In genomic region chr10:79209831-79210230, GRCh38 we compare ENCODE assay signal across 18 cellular contexts.
DNase-seq lines count a peak whose midpoint lies in the region; ATAC-seq and TF ChIP-seq lines count a peak whose summit lies in the region.
"Had no signal": no experiment of that assay in that cellular context is flagged by ENCODE, and none has a peak within 500 bp of the region (broad histone marks: within the 10 kb centered on the region; RNA-seq: fewer than 3 reads in every experiment).

No MANE protein-coding gene starts in this region.

- H3K4me3 ChIP-seq in IMR-90 (ENCODE audit: insufficient read depth, low read depth, low read length) (no peak overlapping the region), spleen (no peak overlapping the region)
- H3K4me3 ChIP-seq: BLaER1, GM23338, HAP-1 had no signal

- H4K5ac ChIP-seq in IMR-90 (ENCODE audit: low read depth, low read length): no peak overlapping the region

- no peak overlapping the region for H3K9ac ChIP-seq in IMR-90 (ENCODE audit: low read depth, low read length)
- H3K9ac ChIP-seq: BLaER1, KMS-11 had no signal

- TF ChIP-seq POLR2A in IMR-90 (IDR thresholded peaks at IDR 0.05; ENCODE audit: low read depth, low read length) (no peak), spleen (IDR thresholded peaks at IDR 0.05) (no peak)

- H3K14ac ChIP-seq in IMR-90 (replicated peaks; ENCODE audit: low read depth, low read length): no peak overlapping the region

- BruUV-seq in IMR-90 (replicated peaks; lab: Mats Ljungman, UMichigan): no TSS peak

- H2AFZ ChIP-seq in IMR-90 (replicated peaks; ENCODE audit: low read length, poor library complexity): peak overlapping the region; percentile 46
- H2AFZ ChIP-seq: GM23338 had no signal

- no peak overlapping the region for H3K18ac ChIP-seq in IMR-90 (ENCODE audit: low read depth, low read length)

- no peak for TF ChIP-seq RAD21 in IMR-90 (IDR thresholded peaks at IDR 0.05; ENCODE audit: low read length)

- peaks cover 87% of the 10 kb centered on the region for H3K36me3 ChIP-seq in IMR-90 (ENCODE audit: control insufficient read depth, insufficient read depth, low read length)
- H3K36me3 ChIP-seq in spleen: peaks cover 0 to 97% (median 9%) of the 10 kb centered on the region in 6 donors
- H3K36me3 ChIP-seq: HAP-1 had no signal

- H4K8ac ChIP-seq in IMR-90 (ENCODE audit: low read depth in 2 of 2, low read length in 2 of 2): no peak overlapping the region

- no peak overlapping the region for H3K4me2 ChIP-seq in IMR-90 (ENCODE audit: low read depth, low read length)
- H3K4me2 ChIP-seq: BLaER1, GM23338, KMS-11 had no signal

- H2BK120ac ChIP-seq in IMR-90 (ENCODE audit: low read depth, low read length): no peak overlapping the region

- CTCF ChIA-PET in IMR-90 (lab: Yijun Ruan, JAX): no interaction called here

- H2AK9ac ChIP-seq in IMR-90 (replicated peaks; ENCODE audit: low read depth, low read length, poor library complexity): no peak overlapping the region

- H2BK5ac ChIP-seq in IMR-90 (ENCODE audit: low read depth, low read length, poor library complexity, severe bottlenecking): no peak overlapping the region

- TF ChIP-seq CTCF in IMR-90 (conservative IDR thresholded peaks at IDR 0.05; ENCODE audit: low read depth, low read length) (no peak), spleen (IDR thresholded peaks at IDR 0.05 in 8 of 11, conservative IDR thresholded peaks at IDR 0.05 in 3 of 11) (no peak)

- peaks cover 58% of the 10 kb centered on the region for H4K20me1 ChIP-seq in IMR-90 (ENCODE audit: insufficient read depth, low read length)

- H3K79me1 ChIP-seq in IMR-90 (ENCODE audit: low read depth in 1 of 2, low read length in 2 of 2): peaks cover 28 to 83% of the 10 kb centered on the region in 2 experiments

- no peak overlapping the region for H3K23ac ChIP-seq in IMR-90 (ENCODE audit: low read depth, low read length)

- H3K4me1 ChIP-seq in IMR-90 (ENCODE audit: control insufficient read depth, insufficient read depth, low read length) (no peaks in the 10 kb centered on the region), spleen (peaks cover 0 to 44% (median 21%) of the 10 kb centered on the region in 6 donors)
- H3K4me1 ChIP-seq: HAP-1 had no signal

- H3K27ac ChIP-seq in IMR-90 (ENCODE audit: insufficient read depth, low read length): no peak overlapping the region
- peak overlapping the region in 6 of 8 donors; percentile 4 to 67 (median 58) for H3K27ac ChIP-seq in spleen
- H3K27ac ChIP-seq: KMS-11 had no signal

- no peak overlapping the region for H2BK20ac ChIP-seq in IMR-90 (ENCODE audit: low read depth, low read length)

- 80% methylated on average over 1 of the region's 5 CpGs; no CpG with 5 or more reads in 1 of the 2 experiments for WGBS in IMR-90 (ENCODE audit: extremely low coverage in 2 of 2, insufficient read length in 1 of 2), 2 experiments
- 73 to 88% (median 80%) methylated on average over 5 of the region's 5 CpGs for WGBS in spleen, 5 donors

- intact Hi-C loops in IMR-90 (cut with micrococcal nuclease): no loop called here
- intact Hi-C loops in spleen (cut with DNase I; ENCODE audit: low total_unique reads): no loop called here

- H2BK15ac ChIP-seq in IMR-90 (ENCODE audit: low read depth, low read length): no peak overlapping the region

- POLR2A ChIA-PET in IMR-90 (lab: Charles Lee; ENCODE audit: unreplicated experiment): no interaction called here

- no peak overlapping the region for H2AK5ac ChIP-seq in IMR-90 (ENCODE audit: low read depth, low read length)

- no peak for ATAC-seq in IMR-90 (ENCODE audit: low read depth)
- ATAC-seq: GM23338, Panc1 had no signal

- no peak for DNase-seq in IMR-90
- DNase-seq in NCI-H82 treated with DMSO at 0.1 percent for 48 hours (lab: John Stamatoyannopoulos, UW; ENCODE audit: unreplicated experiment): peak; percentile 22
- DNase-seq in cerebellum (ENCODE audit: low spot score): peak; percentile 53
- no peak for DNase-seq in spleen
- no peak for DNase-seq in NCI-H446 treated with DMSO at 0.1 percent for 48 hours (lab: John Stamatoyannopoulos, UW)
- DNase-seq in 8988T: no peak
- no peak for DNase-seq in cortex of kidney (lab: John Stamatoyannopoulos, UW)
- DNase-seq: ACHN; CD4-positive, alpha-beta memory T cell; DMS153; NCI-H1105; NCI-H2081; NCI-H748 treated with DMSO at 0.1 percent for 48 hours had no signal

- H3K27me3 ChIP-seq in IMR-90 (ENCODE audit: control insufficient read depth, insufficient read depth, low read length) (no peaks in the 10 kb centered on the region), spleen (replicated peaks in 1 of 7) (no peaks in the 10 kb centered on the region)
- H3K27me3 ChIP-seq: BLaER1 had no signal

- in situ Hi-C loops in IMR-90 (cut with MboI; ENCODE audit: low sequenced_read_pairs): no loop called here

- H3K4ac ChIP-seq in IMR-90 (ENCODE audit: low read depth, low read length): no peak overlapping the region

- no peaks in the 10 kb centered on the region for H3K9me1 ChIP-seq in IMR-90 (ENCODE audit: insufficient read depth, low read length)

- H4K91ac ChIP-seq in IMR-90 (ENCODE audit: insufficient read depth, low read depth, low read length): no peak overlapping the region

- H3K9me3 ChIP-seq in IMR-90 (ENCODE audit: control insufficient read depth, insufficient read depth, low read length) (no peaks in the 10 kb centered on the region), spleen (no peaks in the 10 kb centered on the region)
- H3K9me3 ChIP-seq: BLaER1, HAP-1 had no signal

- no peak overlapping the region for H3K56ac ChIP-seq in IMR-90 (ENCODE audit: extremely low read depth, insufficient read depth, low read length)

- dilution Hi-C loops in IMR-90 (cut with HindIII; ENCODE audit: low sequenced_read_pairs, unreplicated experiment): no loop called here

TF ChIP-seq in IMR-90, 13 proteins besides CTCF, POLR2A, EP300 and RAD21:
- TF ChIP-seq, protein P1, sequence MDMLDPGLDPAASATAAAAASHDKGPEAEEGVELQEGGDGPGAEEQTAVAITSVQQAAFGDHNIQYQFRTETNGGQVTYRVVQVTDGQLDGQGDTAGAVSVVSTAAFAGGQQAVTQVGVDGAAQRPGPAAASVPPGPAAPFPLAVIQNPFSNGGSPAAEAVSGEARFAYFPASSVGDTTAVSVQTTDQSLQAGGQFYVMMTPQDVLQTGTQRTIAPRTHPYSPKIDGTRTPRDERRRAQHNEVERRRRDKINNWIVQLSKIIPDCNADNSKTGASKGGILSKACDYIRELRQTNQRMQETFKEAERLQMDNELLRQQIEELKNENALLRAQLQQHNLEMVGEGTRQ (IDR thresholded peaks at IDR 0.05; ENCODE audit: low read depth, low read length): no peak
- TF ChIP-seq BHLHE40 (IDR thresholded peaks at IDR 0.05; ENCODE audit: low read depth, low read length) (no peak), MAZ (IDR thresholded peaks at IDR 0.05; ENCODE audit: borderline replicate concordance, low read depth, low read length) (no peak), SMC3 (IDR thresholded peaks at IDR 0.05; ENCODE audit: low read depth, low read length) (no peak), FOS (IDR thresholded peaks at IDR 0.05; ENCODE audit: low read depth, low read length) (no peak)

Comparison
In these comparisons a context has a peak if more than half of its experiments do, and no peak if none do; other contexts are left out.
1. DNase-seq: peak in NCI-H82 treated with DMSO at 0.1 percent for 48 hours (single experiment) and cerebellum (single experiment); none in IMR-90 (single experiment), spleen (single experiment), NCI-H446 treated with DMSO at 0.1 percent for 48 hours (single experiment), 8988T (single experiment) and cortex of kidney (single experiment).